In genomic region chr7:22779697-22780096, GRCh38 we compare ENCODE assay signal across 22 cellular contexts. TPM values are rescaled to one million over a fixed set of nuclear protein-coding genes. Genes with fewer than 3 reads are reported as not detected.
"Had no signal": no experiment of that assay in that cellular context is flagged by ENCODE, and none has a peak within 500 bp of the region (broad histone marks: within the 10 kb centered on the region; RNA-seq: fewer than 3 reads in every experiment).

No MANE protein-coding gene starts in this region.

- H3K9me3 Mint-ChIP-seq: activated CD8-positive, alpha-beta T cell treated with anti-CD3 and anti-CD28 coated beads for 36 hours; activated naive CD4-positive, alpha-beta T cell treated with anti-CD3 and anti-CD28 coated beads, Interleukin-2, amount 50 U/mL, for 24 hours; activated T-cell treated with anti-CD3 and anti-CD28 coated beads, Interleukin-2, amount 50 U/mL, for 72 hours; T-helper 1 cell treated with Interleukin-12 subunit alpha and Interleukin-12 subunit beta and Interleukin-4 antibody, amounts not matched to agents 30 μg/mL and 1 μg/mL, for 36 hours had no signal

- H3K4me1 Mint-ChIP-seq: activated naive CD4-positive, alpha-beta T cell treated with anti-CD3 and anti-CD28 coated beads, Interleukin-2, amount 50 U/mL, for 24 hours had no signal

- H3K27me3 ChIP-seq: ascending aorta, body of pancreas, Peyer's patch had no signal

- H3K36me3 Mint-ChIP-seq: activated naive CD4-positive, alpha-beta T cell treated with anti-CD3 and anti-CD28 coated beads, Interleukin-2, amount 50 U/mL, for 24 hours had no signal

- DNase-seq: activated CD4-positive, alpha-beta T cell treated with anti-CD3 and anti-CD28 coated beads for 4 hours; activated CD8-positive, alpha-beta memory T cell treated with anti-CD3 and anti-CD28 coated beads, Interleukin-2, amount 50 U/mL, for 4 hours; activated CD8-positive, alpha-beta T cell treated with anti-CD3 and anti-CD28 coated beads for 36 hours; activated T-cell treated with anti-CD3 and anti-CD28 coated beads, Interleukin-2, amount 50 U/mL, for 72 hours; amniotic stem cell; body of pancreas; central memory CD4-positive, alpha-beta T cell; MM.1S; NCI-H1105 treated with DMSO at 0.1 percent for 48 hours; NCI-H146; NCI-H187 treated with DMSO at 0.1 percent for 48 hours; NCI-H2081 treated with DMSO at 0.1 percent for 48 hours; NCI-H226; NCI-H526; NCI-H82; Peyer's patch; SHP77 had no signal

- H3K36me3 ChIP-seq: ascending aorta, Peyer's patch had no signal

- H3K4me3 Mint-ChIP-seq: activated CD8-positive, alpha-beta T cell treated with anti-CD3 and anti-CD28 coated beads for 36 hours; activated naive CD4-positive, alpha-beta T cell treated with anti-CD3 and anti-CD28 coated beads, Interleukin-2, amount 50 U/mL, for 24 hours; activated T-cell treated with anti-CD3 and anti-CD28 coated beads, Interleukin-2, amount 50 U/mL, for 72 hours; T-helper 1 cell treated with Interleukin-12 subunit alpha and Interleukin-12 subunit beta and Interleukin-4 antibody, amounts not matched to agents 30 μg/mL and 1 μg/mL, for 36 hours had no signal

- H3K4me3 ChIP-seq: ascending aorta, body of pancreas, Peyer's patch had no signal

- H3K27me3 Mint-ChIP-seq: activated naive CD4-positive, alpha-beta T cell treated with anti-CD3 and anti-CD28 coated beads, Interleukin-2, amount 50 U/mL, for 24 hours had no signal

- H3K4me1 ChIP-seq: ascending aorta, body of pancreas, Peyer's patch had no signal

- H3K27ac ChIP-seq: ascending aorta, body of pancreas, KMS-11, Peyer's patch had no signal

- H3K4me2 ChIP-seq: KMS-11 had no signal

- H3K27ac Mint-ChIP-seq: activated CD8-positive, alpha-beta T cell treated with anti-CD3 and anti-CD28 coated beads for 36 hours; activated naive CD4-positive, alpha-beta T cell treated with anti-CD3 and anti-CD28 coated beads, Interleukin-2, amount 50 U/mL, for 24 hours; activated T-cell treated with anti-CD3 and anti-CD28 coated beads, Interleukin-2, amount 50 U/mL, for 72 hours; T-helper 1 cell treated with Interleukin-12 subunit alpha and Interleukin-12 subunit beta and Interleukin-4 antibody, amounts not matched to agents 30 μg/mL and 1 μg/mL, for 36 hours had no signal

- H3K9me3 ChIP-seq: ascending aorta, body of pancreas, Peyer's patch had no signal

RNA-seq across cellular contexts. Expression of gene IL6, which starts 52.7 kb away (rescaled TPM):
- total RNA-seq: activated CD8-positive, alpha-beta T cell treated with anti-CD3 and anti-CD28 coated beads for 36 hours; OCI-LY7 had no signal
